In genomic region chr2:74530239-74531161, GRCh38 we compare ENCODE assay signal across 8 cellular contexts. TPM values are rescaled to one million over a fixed set of nuclear protein-coding genes. Genes with fewer than 3 reads are reported as not detected.
DNase-seq lines count a peak whose midpoint lies in the region; ATAC-seq and TF ChIP-seq lines count a peak whose summit lies in the region.

No MANE protein-coding gene starts in this region.

- ATAC-seq in HG02938 (IDR thresholded peaks at IDR 0.05; ENCODE audit: unreplicated experiment) (peak; percentile 35), left ventricle myocardium superior (peak; percentile 41)

- H3K4me3 ChIP-seq in adipocyte (ENCODE audit: low read length) (peak overlapping the region; percentile 98), prostate gland (peak overlapping the region; percentile 63 to 89)

- DNase-seq in NK-92 treated with Interleukin-12 subunit alpha and Interleukin-12 subunit beta, amount 100 ng/mL, for 24 hours (lab: John Stamatoyannopoulos, UW), result peak; percentile 64
- DNase-seq in NK-92 (lab: John Stamatoyannopoulos, UW; ENCODE audit: unreplicated experiment), result no peak
- DNase-seq in adipocyte (ENCODE audit: low read depth), result peak; percentile 63
- peak; percentile 63 for DNase-seq in left ventricle myocardium superior
- no peak for DNase-seq in prostate gland (ENCODE audit: low spot score)
- no peak for DNase-seq in DMS153 treated with DMSO at 0.1 percent for 48 hours (lab: John Stamatoyannopoulos, UW; ENCODE audit: unreplicated experiment)

- H3K9ac ChIP-seq in adipocyte (ENCODE audit: low read length), result peak overlapping the region; percentile 99

- H3K36me3 ChIP-seq in adipocyte (ENCODE audit: control insufficient read depth, insufficient read depth, low read length, severe bottlenecking), result peaks cover 37% of the 10 kb centered on the region
- peaks cover 0 to 4% of the 10 kb centered on the region in 2 donors for H3K36me3 ChIP-seq in prostate gland

- no peaks in the 10 kb centered on the region for H3K27me3 ChIP-seq in adipocyte (replicated peaks; ENCODE audit: control insufficient read depth, insufficient read depth, low read length)
- no peaks in the 10 kb centered on the region for H3K27me3 ChIP-seq in prostate gland (replicated peaks; ENCODE audit: insufficient read depth)

- 3% methylated on average over 54 of the region's 54 CpGs for WGBS in prostate gland

- no peak for TF ChIP-seq POLR2A in prostate gland (IDR thresholded peaks at IDR 0.05)

- H3K27ac ChIP-seq in prostate gland, result peak overlapping the region; percentile 54 to 77

- peaks cover 27% of the 10 kb centered on the region for H3K4me1 ChIP-seq in adipocyte (ENCODE audit: control insufficient read depth, insufficient read depth, low read length)
- H3K4me1 ChIP-seq in prostate gland (replicated peaks), result peaks cover 7% of the 10 kb centered on the region

- no peaks in the 10 kb centered on the region for H3K9me3 ChIP-seq in adipocyte (ENCODE audit: control insufficient read depth, low read length)
- H3K9me3 ChIP-seq in prostate gland, result no peaks in the 10 kb centered on the region

- TF ChIP-seq CTCF in prostate gland (IDR thresholded peaks at IDR 0.05), result no peak

- intact Hi-C loops in left ventricle myocardium superior (cut with micrococcal nuclease), result no loop called here
- intact Hi-C loops in prostate gland (cut with DNase I), result no loop called here

TF ChIP-seq in PFSK-1, 5 proteins besides CTCF, POLR2A, EP300 and RAD21:
- TF ChIP-seq POLR2AphosphoS5 (IDR thresholded peaks at IDR 0.05; ENCODE audit: low read depth, low read length) (no peak), SIN3A (IDR thresholded peaks at IDR 0.05; ENCODE audit: borderline replicate concordance, insufficient read depth, low read length) (peak; percentile 89; the same call in 1 of the 2 replicates), TAF1 (IDR thresholded peaks at IDR 0.05; ENCODE audit: borderline replicate concordance, insufficient read depth, low read length) (no peak), REST (IDR thresholded peaks at IDR 0.05; ENCODE audit: insufficient read depth in 1 of 2, low read depth in 2 of 2, low read length in 2 of 2) (no peak)

RNA-seq across cellular contexts. Expression of gene HTRA2, which starts 0.8 kb away (rescaled TPM):
- polyA plus RNA-seq in PFSK-1 (2012; ENCODE audit: insufficient read length, low read depth), result 46.5 TPM
- total RNA-seq in left ventricle myocardium superior (28.5 TPM), prostate gland (10 to 100 TPM; 19.1 to 37.9 TPM)

RNA-seq across cellular contexts. Expression of gene AUP1, which starts 1.0 kb away (rescaled TPM):
- 143 TPM for polyA plus RNA-seq in PFSK-1 (2012; ENCODE audit: insufficient read length, low read depth)
- 54.2 TPM for total RNA-seq in left ventricle myocardium superior
- 100 to 1,000 TPM; 101 to 124 TPM for total RNA-seq in prostate gland

RNA-seq across cellular contexts. Expression of gene DQX1, which starts 4.5 kb away (rescaled TPM):
- polyA plus RNA-seq in PFSK-1 (2012; ENCODE audit: insufficient read length, low read depth), result not detected
- not detected for total RNA-seq in left ventricle myocardium superior
- total RNA-seq in prostate gland, result not detected

RNA-seq across cellular contexts. Expression of gene TLX2, which starts 16.2 kb away (rescaled TPM):
- polyA plus RNA-seq in PFSK-1 (2012; ENCODE audit: insufficient read length, low read depth), result not detected
- total RNA-seq in left ventricle myocardium superior (not detected), prostate gland (under 1 TPM in 1 of 2 donors, not detected in 1; 0.97 TPM)

RNA-seq across cellular contexts. Expression of gene PCGF1, which starts 23.0 kb away (rescaled TPM):
- polyA plus RNA-seq in PFSK-1 (2012; ENCODE audit: insufficient read length, low read depth), result 31.1 TPM
- 26.8 TPM for total RNA-seq in left ventricle myocardium superior
- total RNA-seq in prostate gland, result 10 to 100 TPM; 13.6 to 14.7 TPM

Comparison
In these comparisons a context has a peak if more than half of its experiments do, and no peak if none do; other contexts are left out.
1. DNase-seq: peak in NK-92 treated with Interleukin-12 subunit alpha and Interleukin-12 subunit beta, amount 100 ng/mL, for 24 hours (single experiment), adipocyte (single experiment) and left ventricle myocardium superior (single experiment); none in NK-92 (single experiment), prostate gland (single experiment) and DMS153 treated with DMSO at 0.1 percent for 48 hours (single experiment).